ENCODE assay signal across 1 cellular context in the genomic region with DNA sequence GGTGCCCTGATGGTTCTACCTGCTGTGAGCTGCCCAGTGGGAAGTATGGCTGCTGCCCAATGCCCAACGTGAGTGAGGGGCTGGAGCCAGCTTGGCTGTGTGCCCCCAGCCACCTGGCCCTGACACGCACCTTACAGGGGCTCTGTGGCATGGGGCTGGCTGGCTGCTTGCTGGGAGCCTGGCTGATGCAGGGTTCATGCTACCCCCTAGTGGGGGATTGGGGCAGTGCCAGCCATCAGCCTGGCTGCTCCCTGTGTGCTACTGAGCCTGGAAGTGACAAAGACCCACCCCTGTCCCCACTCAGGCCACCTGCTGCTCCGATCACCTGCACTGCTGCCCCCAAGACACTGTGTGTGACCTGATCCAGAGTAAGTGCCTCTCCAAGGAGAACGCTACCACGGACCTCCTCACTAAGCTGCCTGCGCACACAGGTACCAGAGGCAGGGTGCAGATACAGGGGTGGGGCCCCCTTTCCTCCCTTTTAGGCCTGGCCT.
TF ChIP-seq lines count a peak whose summit lies in the region.

No MANE protein-coding gene starts in this region.

TF ChIP-seq in H1, 55 proteins besides CTCF, POLR2A, EP300 and RAD21:
- TF ChIP-seq, protein P1, sequence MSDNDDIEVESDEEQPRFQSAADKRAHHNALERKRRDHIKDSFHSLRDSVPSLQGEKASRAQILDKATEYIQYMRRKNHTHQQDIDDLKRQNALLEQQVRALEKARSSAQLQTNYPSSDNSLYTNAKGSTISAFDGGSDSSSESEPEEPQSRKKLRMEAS (IDR thresholded peaks at IDR 0.05): 0 out of 2 replicates have a peak, but pooled peaks have one; percentile 18
- no peak for TF ChIP-seq FOSL1 (IDR thresholded peaks at IDR 0.05; ENCODE audit: insufficient read depth, low read depth, low read length)
